In genomic region chr16:65070831-65071230, GRCh38 we compare ENCODE assay signal across 8 cellular contexts. TPM values are rescaled to one million over a fixed set of nuclear protein-coding genes. Genes with fewer than 3 reads are reported as not detected.
A peak's percentile ranks its signal among the peaks of the same experiment; 100 is the strongest.
DNase-seq lines count a peak whose midpoint lies in the region; ATAC-seq lines count a peak whose summit lies in the region.

No MANE protein-coding gene starts in this region.

- H3K4me3 ChIP-seq in MG63 = peak overlapping the region; percentile 14; the same call in 1 of the 2 replicates

- DNase-seq in MG63 (peak; percentile 86), cerebellar cortex (ENCODE audit: low spot score) (peak; percentile 63), left colon (peak; percentile 17 to 60), NCI-H1694 treated with DMSO at 0.1 percent for 48 hours (lab: John Stamatoyannopoulos, UW) (no peak), AML-193 (lab: John Stamatoyannopoulos, UW) (no peak)
- DNase-seq in stimulated activated CD4-positive, alpha-beta T cell treated with anti-CD3 and anti-CD28 coated beads, Interleukin-4, amount 100 ng/mL, for 24 hours = no peak

- H3K9me3 ChIP-seq in MG63 = no peaks in the 10 kb centered on the region

- H3K27me3 ChIP-seq in MG63 = no peaks in the 10 kb centered on the region

- no peaks in the 10 kb centered on the region for H3K36me3 ChIP-seq in MG63

- peak; percentile 82 for ATAC-seq in left colon
- ATAC-seq in GM21360 (IDR thresholded peaks at IDR 0.05; ENCODE audit: unreplicated experiment) = no peak

- intact Hi-C loops in left colon (cut with DNase I, micrococcal nuclease) = no loop called here

- H3K27ac ChIP-seq in temporal lobe (ENCODE audit: low read depth, low read length) = peak overlapping the region; percentile 96

RNA-seq across cellular contexts. Expression of gene CDH11, which starts 51.0 kb away (rescaled TPM):
- 22.1 and 33.2 TPM in 2 replicates for total RNA-seq in MG63 (2014; rRNA removed; shearing (Covaris generic); ENCODE audit: low replicate concordance)
- 10 to 100 TPM in 1 of 2 donors, 1 to 10 TPM in 1; 4.4 to 15.6 TPM for total RNA-seq in left colon
- total RNA-seq in temporal lobe = 149 TPM

Comparison
In these comparisons a context has a peak if more than half of its experiments do, and no peak if none do; other contexts are left out.
1. DNase-seq: peak in MG63 (single experiment), cerebellar cortex (single experiment) and left colon (2 of 2); none in NCI-H1694 treated with DMSO at 0.1 percent for 48 hours (single experiment), AML-193 (0 of 2) and stimulated activated CD4-positive, alpha-beta T cell treated with anti-CD3 and anti-CD28 coated beads, Interleukin-4, amount 100 ng/mL, for 24 hours (single experiment).